Comparison of ENCODE assay signal across 12 cellular contexts in the genomic region with DNA sequence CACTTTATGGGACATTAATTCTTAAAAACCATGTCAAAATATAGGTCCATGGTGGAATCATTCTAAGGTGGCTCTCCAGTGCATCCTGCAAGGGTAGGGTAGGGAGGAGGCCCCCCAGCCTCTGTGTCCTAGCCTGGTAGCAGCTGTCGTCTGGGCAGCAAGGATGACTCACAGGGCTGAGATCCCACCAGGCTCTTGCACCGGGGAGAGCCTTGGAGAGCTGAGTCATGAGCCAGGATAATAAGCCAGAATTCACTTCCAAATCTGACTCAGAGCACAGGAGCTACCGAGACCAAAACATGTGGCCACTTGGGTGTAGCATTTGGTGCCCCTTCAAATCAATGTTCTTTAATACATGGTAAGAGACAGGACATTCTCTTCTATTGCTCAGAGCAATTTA.
DNase-seq lines count a peak whose midpoint lies in the region; FAIRE-seq and TF ChIP-seq lines count a peak whose summit lies in the region.
"Had no signal": no experiment of that assay in that cellular context is flagged by ENCODE, and none has a peak within 500 bp of the region (broad histone marks: within the 10 kb centered on the region; RNA-seq: fewer than 3 reads in every experiment).

No MANE protein-coding gene starts in this region.

- H3K9me3 ChIP-seq in neuronal stem cell (replicated peaks in 1 of 2; ENCODE audit: control insufficient read depth in 2 of 2, insufficient read depth in 1 of 2, low read depth in 1 of 2, low read length in 2 of 2), result no peaks in the 10 kb centered on the region
- H3K9me3 ChIP-seq: right lobe of liver had no signal

- no CpG with 5 or more reads among the region's 3 CpGs for WGBS in neuronal stem cell (ENCODE audit: extremely low coverage in 2 of 2, insufficient read length in 2 of 2, insufficient replicate concordance in 1 of 2), 2 donors

- no peaks in the 10 kb centered on the region for H3K36me3 Mint-ChIP-seq in activated CD4-positive, alpha-beta T cell treated with anti-CD3 and anti-CD28 coated beads, Interleukin-2, amount 10 ng/mL, durations not matched to agents 24 days and 14 days (ENCODE audit: low read depth)
- H3K36me3 Mint-ChIP-seq: activated naive CD8-positive, alpha-beta T cell treated with anti-CD3 and anti-CD28 coated beads, Interleukin-2, amount 10 ng/mL, durations not matched to agents 7 days and 5 days had no signal

- no peaks in the 10 kb centered on the region for H3K27me3 Mint-ChIP-seq in activated CD4-positive, alpha-beta T cell treated with anti-CD3 and anti-CD28 coated beads, Interleukin-2, amount 10 ng/mL, durations not matched to agents 24 days and 14 days
- H3K27me3 Mint-ChIP-seq: activated naive CD8-positive, alpha-beta T cell treated with anti-CD3 and anti-CD28 coated beads, Interleukin-2, amount 10 ng/mL, durations not matched to agents 7 days and 5 days; CD4-positive, alpha-beta T cell had no signal

- H3K18ac ChIP-seq in neuronal stem cell (ENCODE audit: low read length), result no peak overlapping the region

- no peak overlapping the region for H2AK5ac ChIP-seq in neuronal stem cell (ENCODE audit: low read depth, low read length)

- H2BK15ac ChIP-seq in neuronal stem cell (ENCODE audit: low read length), result no peak overlapping the region

- FAIRE-seq in RCC 7860 (lab: Jason Lieb, UNC) (peak; percentile 76), GM12892 (lab: Jason Lieb, UNC) (no peak)

- H3K14ac ChIP-seq in neuronal stem cell (ENCODE audit: low read length), result no peak overlapping the region

- no peak overlapping the region for H4K8ac ChIP-seq in neuronal stem cell (ENCODE audit: low read depth, low read length)

- no peaks in the 10 kb centered on the region for H3K4me1 Mint-ChIP-seq in activated CD4-positive, alpha-beta T cell treated with anti-CD3 and anti-CD28 coated beads, Interleukin-2, amount 10 ng/mL, durations not matched to agents 24 days and 14 days
- H3K4me1 Mint-ChIP-seq: activated naive CD8-positive, alpha-beta T cell treated with anti-CD3 and anti-CD28 coated beads, Interleukin-2, amount 10 ng/mL, durations not matched to agents 7 days and 5 days had no signal

- DNase-seq in AG08396 (ENCODE audit: low spot score), result peak; percentile 35
- DNase-seq in RCC 7860 (ENCODE audit: low spot score), result peak; percentile 76
- peak; percentile 82 for DNase-seq in fibroblast of pulmonary artery (ENCODE audit: low read depth)
- DNase-seq in neuronal stem cell (ENCODE audit: low spot score), result no peak
- no peak for DNase-seq in GM12892 (ENCODE audit: insufficient read length)
- DNase-seq in hepatic stellate cell (ENCODE audit: low spot score), result no peak
- DNase-seq in NCI-H1417 treated with DMSO at 0.1 percent for 48 hours (lab: John Stamatoyannopoulos, UW), result no peak
- DNase-seq in activated CD4-positive, alpha-beta T cell treated with anti-CD3 and anti-CD28 coated beads, Interleukin-2, amount 10 ng/mL, durations not matched to agents 24 days and 14 days, result no peak
- DNase-seq: activated naive CD8-positive, alpha-beta T cell treated with anti-CD3 and anti-CD28 coated beads, Interleukin-2, amount 10 ng/mL, durations not matched to agents 7 days and 5 days; CD4-positive, alpha-beta T cell; right lobe of liver had no signal

- H3K9me3 Mint-ChIP-seq in activated CD4-positive, alpha-beta T cell treated with anti-CD3 and anti-CD28 coated beads, Interleukin-2, amount 10 ng/mL, durations not matched to agents 24 days and 14 days, result peaks cover 3% of the 10 kb centered on the region
- H3K9me3 Mint-ChIP-seq: activated naive CD8-positive, alpha-beta T cell treated with anti-CD3 and anti-CD28 coated beads, Interleukin-2, amount 10 ng/mL, durations not matched to agents 7 days and 5 days; CD4-positive, alpha-beta T cell; T-helper 1 cell treated with Interleukin-12 subunit alpha and Interleukin-12 subunit beta and Interleukin-4 antibody, amounts not matched to agents 30 μg/mL and 1 μg/mL, for 36 hours had no signal

- H3K4ac ChIP-seq in neuronal stem cell (ENCODE audit: low read length), result no peak overlapping the region

- TF ChIP-seq POLR2A in GM12892 (IDR thresholded peaks at IDR 0.05; ENCODE audit: low read depth, low read length), result no peak

- H3K27ac ChIP-seq in neuronal stem cell (replicated peaks; ENCODE audit: low read length), result no peak overlapping the region
- H3K27ac ChIP-seq: right lobe of liver had no signal

- H3K9ac ChIP-seq in neuronal stem cell (ENCODE audit: low read depth, low read length, poor library complexity), result no peak overlapping the region

- peaks cover 6 to 34% of the 10 kb centered on the region in 2 donors for H3K4me1 ChIP-seq in neuronal stem cell (ENCODE audit: control insufficient read depth in 2 of 2, insufficient read depth in 1 of 2, low read depth in 1 of 2, low read length in 2 of 2)
- H3K4me1 ChIP-seq: right lobe of liver had no signal

- H4K91ac ChIP-seq in neuronal stem cell (ENCODE audit: low read depth, low read length, poor library complexity), result no peak overlapping the region

- no peaks in the 10 kb centered on the region for H3K36me3 ChIP-seq in neuronal stem cell (replicated peaks in 1 of 2; ENCODE audit: control insufficient read depth in 2 of 2, insufficient read depth in 2 of 2, low read length in 2 of 2)
- H3K36me3 ChIP-seq: right lobe of liver had no signal

- H2BK120ac ChIP-seq in neuronal stem cell (ENCODE audit: low read depth, low read length), result no peak overlapping the region

- no peak overlapping the region for H3K4me3 ChIP-seq in fibroblast of pulmonary artery (replicated peaks; ENCODE audit: low read depth, low read length)
- no peak overlapping the region for H3K4me3 ChIP-seq in neuronal stem cell (ENCODE audit: low read length in 2 of 2)
- H3K4me3 ChIP-seq: right lobe of liver had no signal

- intact Hi-C loops in activated CD4-positive, alpha-beta T cell treated with anti-CD3 and anti-CD28 coated beads, Interleukin-2, amount 10 ng/mL, durations not matched to agents 24 days and 14 days (cut with micrococcal nuclease), result no loop called here

- no peak for TF ChIP-seq CTCF in fibroblast of pulmonary artery (IDR thresholded peaks at IDR 0.05; ENCODE audit: low read length, missing control alignments)

- H3K23ac ChIP-seq in neuronal stem cell (ENCODE audit: low read depth, low read length, poor library complexity), result no peak overlapping the region

- H3K27me3 ChIP-seq in neuronal stem cell (ENCODE audit: control insufficient read depth in 3 of 3, insufficient read depth in 3 of 3, low read depth in 1 of 3, low read length in 3 of 3), result no peaks in the 10 kb centered on the region
- H3K27me3 ChIP-seq: right lobe of liver had no signal

- peak overlapping the region; percentile 84 for H2AFZ ChIP-seq in neuronal stem cell (ENCODE audit: low read length)

- H3K27ac Mint-ChIP-seq in activated CD4-positive, alpha-beta T cell treated with anti-CD3 and anti-CD28 coated beads, Interleukin-2, amount 10 ng/mL, durations not matched to agents 24 days and 14 days, result no peak overlapping the region
- H3K27ac Mint-ChIP-seq: activated naive CD8-positive, alpha-beta T cell treated with anti-CD3 and anti-CD28 coated beads, Interleukin-2, amount 10 ng/mL, durations not matched to agents 7 days and 5 days; CD4-positive, alpha-beta T cell; T-helper 1 cell treated with Interleukin-12 subunit alpha and Interleukin-12 subunit beta and Interleukin-4 antibody, amounts not matched to agents 30 μg/mL and 1 μg/mL, for 36 hours had no signal

- no peak overlapping the region for H2BK12ac ChIP-seq in neuronal stem cell (ENCODE audit: low read length)

- no peak overlapping the region for H2BK5ac ChIP-seq in neuronal stem cell (ENCODE audit: low read length)

- no peak overlapping the region for H3K4me2 ChIP-seq in neuronal stem cell (ENCODE audit: insufficient read depth, low read length, poor library complexity, severe bottlenecking)

- no peak overlapping the region for H3K4me3 Mint-ChIP-seq in activated CD4-positive, alpha-beta T cell treated with anti-CD3 and anti-CD28 coated beads, Interleukin-2, amount 10 ng/mL, durations not matched to agents 24 days and 14 days
- H3K4me3 Mint-ChIP-seq: activated naive CD8-positive, alpha-beta T cell treated with anti-CD3 and anti-CD28 coated beads, Interleukin-2, amount 10 ng/mL, durations not matched to agents 7 days and 5 days; CD4-positive, alpha-beta T cell; T-helper 1 cell treated with Interleukin-12 subunit alpha and Interleukin-12 subunit beta and Interleukin-4 antibody, amounts not matched to agents 30 μg/mL and 1 μg/mL, for 36 hours had no signal

- H3K79me1 ChIP-seq in neuronal stem cell (ENCODE audit: low read depth, low read length), result no peaks in the 10 kb centered on the region

Comparison
In these comparisons a context has a peak if more than half of its experiments do, and no peak if none do; other contexts are left out.
1. DNase-seq: peak in AG08396 (single experiment), RCC 7860 (single experiment) and fibroblast of pulmonary artery (single experiment); none in neuronal stem cell (single experiment), GM12892 (single experiment), hepatic stellate cell (single experiment), NCI-H1417 treated with DMSO at 0.1 percent for 48 hours (single experiment) and activated CD4-positive, alpha-beta T cell treated with anti-CD3 and anti-CD28 coated beads, Interleukin-2, amount 10 ng/mL, durations not matched to agents 24 days and 14 days (single experiment).